ENCODE assay signal across 8 cellular contexts in the genomic region with DNA sequence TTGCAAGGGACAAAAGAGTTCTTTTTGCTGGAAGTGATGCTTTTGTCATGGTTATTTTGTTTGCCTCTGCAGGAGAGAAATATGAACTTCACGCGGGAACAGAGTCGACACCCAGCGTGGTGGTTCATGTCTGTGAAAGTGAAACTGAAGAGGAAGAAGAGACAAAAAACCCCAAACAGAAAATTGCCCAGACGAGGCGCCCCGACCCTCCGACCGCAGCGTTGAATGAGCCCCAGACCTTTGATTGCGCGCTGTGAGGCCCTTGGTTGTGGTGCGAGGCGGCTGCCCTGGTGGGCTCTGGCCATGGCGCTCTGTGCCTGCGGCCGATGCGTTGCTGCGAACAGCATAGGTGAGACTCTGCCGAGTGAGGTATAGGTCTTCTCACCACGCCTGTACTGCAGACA. TPM values are rescaled to one million over a fixed set of nuclear protein-coding genes. Genes with fewer than 3 reads are reported as not detected.
DNase-seq lines count a peak whose midpoint lies in the region; ATAC-seq lines count a peak whose summit lies in the region.

No MANE protein-coding gene starts in this region.

- no peak overlapping the region for H4K8ac ChIP-seq in mesenchymal stem cell (ENCODE audit: low read length)

- H3K23ac ChIP-seq in mesenchymal stem cell (ENCODE audit: low read length in 2 of 2), result no peak overlapping the region

- H3K4me1 ChIP-seq in mesenchymal stem cell (ENCODE audit: control insufficient read depth, insufficient read depth, low read depth, low read length), result peaks cover 10% of the 10 kb centered on the region

- no peak overlapping the region for H3K4ac ChIP-seq in mesenchymal stem cell (ENCODE audit: low read depth in 1 of 2, low read length in 2 of 2)

- 89% methylated on average over 21 of the region's 21 CpGs for whole genome bisulfite sequencing in mesenchymal stem cell

- H2BK5ac ChIP-seq in mesenchymal stem cell (ENCODE audit: low read depth, low read length, poor library complexity, severe bottlenecking), result no peak overlapping the region

- no peak overlapping the region for H3K9ac ChIP-seq in mesenchymal stem cell (ENCODE audit: low read length)

- H3K36me3 ChIP-seq in mesenchymal stem cell (ENCODE audit: control insufficient read depth in 1 of 2, insufficient read depth in 2 of 2, low read depth in 1 of 2, low read length in 2 of 2), result peaks cover 0 to 3% of the 10 kb centered on the region in 2 experiments

- H3K14ac ChIP-seq in mesenchymal stem cell (ENCODE audit: low read length in 2 of 2), result no peak overlapping the region

- ATAC-seq in HG03378 (IDR thresholded peaks at IDR 0.05; ENCODE audit: unreplicated experiment) (no peak), GM21576 (IDR thresholded peaks at IDR 0.05; ENCODE audit: unreplicated experiment) (no peak)

- no peak overlapping the region for H2BK15ac ChIP-seq in mesenchymal stem cell (ENCODE audit: low read depth, poor library complexity, severe bottlenecking)

- H2BK12ac ChIP-seq in mesenchymal stem cell (ENCODE audit: low read length in 2 of 2), result peak overlapping the region in 1 of 2 experiments; percentile 89

- H3K18ac ChIP-seq in mesenchymal stem cell (ENCODE audit: low read depth in 1 of 2, low read length in 2 of 2), result no peak overlapping the region

- H2BK120ac ChIP-seq in mesenchymal stem cell (ENCODE audit: low read depth, low read length), result no peak overlapping the region

- H4K91ac ChIP-seq in mesenchymal stem cell (ENCODE audit: low read length), result no peak overlapping the region

- DNase-seq in NOMO-1 treated with DMSO at 0.1 percent for 48 hours (lab: John Stamatoyannopoulos, UW; ENCODE audit: unreplicated experiment) (peak; percentile 75), NCI-H2196 (lab: John Stamatoyannopoulos, UW; ENCODE audit: unreplicated experiment) (no peak), mesenchymal stem cell (no peak)
- DNase-seq in activated T-helper 9 cell treated with anti-CD3 and anti-CD28 coated beads, Interleukin-2, amount 50 U/mL, for 16 hours (ENCODE audit: low read depth), result peak; percentile 66
- DNase-seq in stimulated activated CD4-positive, alpha-beta T cell treated with anti-CD3 and anti-CD28 coated beads, Interleukin-12 subunit alpha, Interleukin-12 subunit beta, amount 100 ng/mL, for 4 hours, result peak; percentile 60

- H3K9me3 ChIP-seq in mesenchymal stem cell (ENCODE audit: control insufficient read depth, low read length), result no peaks in the 10 kb centered on the region

- no peak overlapping the region for H3K4me2 ChIP-seq in mesenchymal stem cell (ENCODE audit: low read length, poor library complexity, severe bottlenecking)

- no peak overlapping the region for H2AK5ac ChIP-seq in mesenchymal stem cell (ENCODE audit: low read length, severe bottlenecking)

- H3K79me1 ChIP-seq in mesenchymal stem cell (replicated peaks; ENCODE audit: low read length, poor library complexity, severe bottlenecking), result no peaks in the 10 kb centered on the region

- H3K27ac ChIP-seq in mesenchymal stem cell (ENCODE audit: low read length, poor library complexity, severe bottlenecking), result no peak overlapping the region

- H3K27me3 ChIP-seq in mesenchymal stem cell (ENCODE audit: control insufficient read depth in 1 of 2, insufficient read depth in 1 of 2, low read length in 2 of 2), result no peaks in the 10 kb centered on the region

- no peak overlapping the region for H2AFZ ChIP-seq in mesenchymal stem cell (ENCODE audit: low read depth, low read length)

- H3K4me3 ChIP-seq in GM08714 (ENCODE audit: low read length), result peak overlapping the region; percentile 44; the same call in 1 of the 2 replicates
- no peak overlapping the region for H3K4me3 ChIP-seq in mesenchymal stem cell (ENCODE audit: insufficient read depth in 1 of 2, low read depth in 1 of 2, low read length in 2 of 2)

RNA-seq across cellular contexts. Expression of gene NCMAP, which starts 20.9 kb away (rescaled TPM):
- 0.03 TPM for polyA plus RNA-seq in mesenchymal stem cell (2013, experiment 1 of 2)
- polyA plus RNA-seq in mesenchymal stem cell (2013, experiment 2 of 2), result 0.01 TPM

RNA-seq across cellular contexts. Expression of gene RCAN3, which starts 32.4 kb away (rescaled TPM):
- 16.3 TPM for polyA plus RNA-seq in mesenchymal stem cell (2013, experiment 1 of 2)
- 16.9 TPM for polyA plus RNA-seq in mesenchymal stem cell (2013, experiment 2 of 2)

Comparison
In these comparisons a context has a peak if more than half of its experiments do, and no peak if none do; other contexts are left out.
1. DNase-seq: peak in NOMO-1 treated with DMSO at 0.1 percent for 48 hours (single experiment), activated T-helper 9 cell treated with anti-CD3 and anti-CD28 coated beads, Interleukin-2, amount 50 U/mL, for 16 hours (single experiment) and stimulated activated CD4-positive, alpha-beta T cell treated with anti-CD3 and anti-CD28 coated beads, Interleukin-12 subunit alpha, Interleukin-12 subunit beta, amount 100 ng/mL, for 4 hours (single experiment); none in NCI-H2196 (single experiment) and mesenchymal stem cell (single experiment).